Comparison of ENCODE assay signal across 8 cellular contexts in genomic region chr12:107992870-107993451, GRCh38.
DNase-seq lines count a peak whose midpoint lies in the region; ATAC-seq, FAIRE-seq and TF ChIP-seq lines count a peak whose summit lies in the region.

No MANE protein-coding gene starts in this region.

- DNase-seq in AML-193 (lab: John Stamatoyannopoulos, UW) (peak; percentile 17 to 52), GM19239 (ENCODE audit: insufficient read length, low spot score) (peak; percentile 23), NCI-H187 treated with DMSO at 0.1 percent for 48 hours (lab: John Stamatoyannopoulos, UW) (peak; percentile 26), activated B cell treated with CpG ODN at 0.5 μM for 24 hours (no peak), left colon (no peak), NCI-H1436 treated with DMSO at 0.1 percent for 48 hours (lab: John Stamatoyannopoulos, UW) (no peak)

- FAIRE-seq in GM19239 (lab: Jason Lieb, UNC): peak; percentile 83

- no peaks in the 10 kb centered on the region for H3K9me3 Mint-ChIP-seq in activated B cell treated with CpG ODN at 0.5 μM for 24 hours

- TF ChIP-seq CTCF in activated B cell treated with CpG ODN at 0.5 μM for 24 hours (IDR thresholded peaks at IDR 0.05): no peak

- ATAC-seq in activated B cell treated with CpG ODN at 0.5 μM for 24 hours (ENCODE audit: low read depth) (peak; percentile 31), left colon (peak; percentile 67), HG03354 (IDR thresholded peaks at IDR 0.05; ENCODE audit: poor library complexity, severe bottlenecking, unreplicated experiment) (no peak), GM18858 (IDR thresholded peaks at IDR 0.05; ENCODE audit: unreplicated experiment) (no peak)

- H3K4me3 Mint-ChIP-seq in activated B cell treated with CpG ODN at 0.5 μM for 24 hours: no peak overlapping the region

- no peaks in the 10 kb centered on the region for H3K36me3 Mint-ChIP-seq in activated B cell treated with CpG ODN at 0.5 μM for 24 hours (ENCODE audit: low read depth)

- H3K27me3 Mint-ChIP-seq in activated B cell treated with CpG ODN at 0.5 μM for 24 hours: peaks cover 29% of the 10 kb centered on the region

- CTCF ChIA-PET in activated B cell treated with CpG ODN at 0.5 μM for 24 hours (lab: Charles Lee): interaction anchor here (4.3 kb wide), 1 partner anchor 519 kb away, joined by 21 read pairs; no protein-coding TSS in a partner anchor

- POLR2A ChIA-PET in activated B cell treated with CpG ODN at 0.5 μM for 24 hours (lab: Charles Lee): no interaction called here

- H3K27ac Mint-ChIP-seq in activated B cell treated with CpG ODN at 0.5 μM for 24 hours: no peak overlapping the region

- intact Hi-C loops in activated B cell treated with CpG ODN at 0.5 μM for 24 hours (cut with micrococcal nuclease) (loop anchor here (5.0 kb wide), 3 partner anchors 624 to 1399 kb away; no protein-coding TSS in a partner anchor), left colon (cut with DNase I, micrococcal nuclease) (no loop called here)

- no peaks in the 10 kb centered on the region for H3K4me1 Mint-ChIP-seq in activated B cell treated with CpG ODN at 0.5 μM for 24 hours

Comparison
In these comparisons a context has a peak if more than half of its experiments do, and no peak if none do; other contexts are left out.
1. DNase-seq: peak in AML-193 (2 of 2), GM19239 (single experiment) and NCI-H187 treated with DMSO at 0.1 percent for 48 hours (single experiment); none in activated B cell treated with CpG ODN at 0.5 μM for 24 hours (single experiment), left colon (0 of 2) and NCI-H1436 treated with DMSO at 0.1 percent for 48 hours (single experiment).
2. ATAC-seq: peak in activated B cell treated with CpG ODN at 0.5 μM for 24 hours (single experiment) and left colon (single experiment); none in HG03354 (single experiment) and GM18858 (single experiment).